ENCODE assay signal across 9 cellular contexts in the genomic region with DNA sequence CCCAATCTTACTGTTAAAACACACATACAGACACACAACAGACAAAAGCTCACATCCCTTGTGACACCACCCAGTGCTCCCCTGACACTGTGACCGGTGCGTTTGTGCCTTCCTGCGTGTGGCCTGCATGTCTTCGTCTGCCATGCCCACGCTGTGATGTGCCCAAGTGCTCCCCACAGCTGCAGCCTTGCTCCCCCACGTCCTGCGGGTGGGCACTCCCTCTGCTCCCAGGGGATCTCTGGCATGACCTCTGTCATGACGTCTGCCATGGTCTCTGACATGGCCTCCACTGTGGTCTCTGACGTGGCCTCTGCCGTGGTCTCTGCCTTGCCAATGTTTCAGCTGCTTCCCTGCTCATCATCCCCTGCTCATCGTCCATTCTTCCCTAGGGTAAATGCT.
A peak's percentile ranks its signal among the peaks of the same experiment; 100 is the strongest.
DNase-seq lines count a peak whose midpoint lies in the region; ATAC-seq and TF ChIP-seq lines count a peak whose summit lies in the region.
"Had no signal": no experiment of that assay in that cellular context is flagged by ENCODE, and none has a peak within 500 bp of the region (broad histone marks: within the 10 kb centered on the region; RNA-seq: fewer than 3 reads in every experiment).

No MANE protein-coding gene starts in this region.

- TF ChIP-seq EP300 in transverse colon (IDR thresholded peaks at IDR 0.05; ENCODE audit: low read depth): no peak

- H3K4me1 ChIP-seq in body of pancreas: no peaks in the 10 kb centered on the region
- H3K4me1 ChIP-seq in transverse colon: peaks cover 0 to 22% (median 0%) of the 10 kb centered on the region in 4 donors

- peaks cover 4% of the 10 kb centered on the region for H3K4me1 Mint-ChIP-seq in type B pancreatic cell (ENCODE audit: unreplicated experiment)

- H3K4me3 ChIP-seq in body of pancreas: no peak overlapping the region
- H3K4me3 ChIP-seq in transverse colon: no peak overlapping the region

- H3K36me3 ChIP-seq in body of pancreas (replicated peaks in 1 of 2; ENCODE audit: insufficient read depth in 1 of 2, low read depth in 2 of 2) (no peaks in the 10 kb centered on the region), transverse colon (no peaks in the 10 kb centered on the region)

- no peaks in the 10 kb centered on the region for H3K9me3 Mint-ChIP-seq in type B pancreatic cell

- H3K27me3 ChIP-seq in body of pancreas: no peaks in the 10 kb centered on the region
- no peaks in the 10 kb centered on the region for H3K27me3 ChIP-seq in transverse colon

- peak; percentile 24 for DNase-seq in left cardiac atrium
- DNase-seq in left ventricle myocardium superior: no peak
- DNase-seq in body of pancreas: peak in 3 of 4 donors; percentile 1 to 10 (median 5)
- peak; percentile 6 for DNase-seq in transverse colon
- DNase-seq in HK-2 (ENCODE audit: unreplicated experiment): no peak
- no peak for DNase-seq in type B pancreatic cell (ENCODE audit: extremely low spot score, unreplicated experiment)
- DNase-seq in NCI-H1048 (lab: John Stamatoyannopoulos, UW): no peak
- DNase-seq: stimulated activated CD4-positive, alpha-beta T cell treated with anti-CD3 and anti-CD28 coated beads, Interleukin-4, amount 100 ng/mL, for 4 hours had no signal

- no peak for TF ChIP-seq POLR2A in body of pancreas (IDR thresholded peaks at IDR 0.05)
- no peak for TF ChIP-seq POLR2A in transverse colon (IDR thresholded peaks at IDR 0.05)

- WGBS in body of pancreas, 2 donors: 64 to 79% methylated on average over 11 of the region's 11 CpGs
- WGBS in transverse colon (ENCODE audit: low coverage in 1 of 2), 2 donors: 72% methylated on average over 11 of the region's 11 CpGs; no CpG with 5 or more reads in 1 of the 2 donors

- in situ Hi-C loops in transverse colon (cut with MboI; ENCODE audit: low pct_ligation_motif_present in 1 of 4, low pct_unique_long_range_greater_than_20kb in 1 of 4, low sequenced_read_pairs in 3 of 4): no loop called here

- H3K27ac ChIP-seq in body of pancreas: no peak overlapping the region
- no peak overlapping the region for H3K27ac ChIP-seq in transverse colon

- no peak overlapping the region for H3K27ac Mint-ChIP-seq in type B pancreatic cell

- H3K9me3 ChIP-seq in body of pancreas (no peaks in the 10 kb centered on the region), transverse colon (no peaks in the 10 kb centered on the region)

- no peak for TF ChIP-seq CTCF in body of pancreas (IDR thresholded peaks at IDR 0.05)
- no peak for TF ChIP-seq CTCF in transverse colon (IDR thresholded peaks at IDR 0.05)
- TF ChIP-seq CTCF in type B pancreatic cell (conservative IDR thresholded peaks at IDR 0.05): no peak

- peaks cover 12% of the 10 kb centered on the region for H3K27me3 Mint-ChIP-seq in type B pancreatic cell

- no peak overlapping the region for H3K4me3 Mint-ChIP-seq in type B pancreatic cell

- no peaks in the 10 kb centered on the region for H3K36me3 Mint-ChIP-seq in type B pancreatic cell

- peak in 1 of 2 donors; percentile 8 for ATAC-seq in left cardiac atrium
- no peak for ATAC-seq in left ventricle myocardium superior
- ATAC-seq in HG03139 (IDR thresholded peaks at IDR 0.05; ENCODE audit: unreplicated experiment): peak; percentile 17
- ATAC-seq in body of pancreas: no peak

- intact Hi-C loops in left cardiac atrium (cut with DNase I) (no loop called here), left ventricle myocardium superior (cut with micrococcal nuclease) (no loop called here), body of pancreas (cut with DNase I) (no loop called here), transverse colon (cut with DNase I; ENCODE audit: low total_unique reads) (no loop called here)

Comparison
In these comparisons a context has a peak if more than half of its experiments do, and no peak if none do; other contexts are left out.
1. DNase-seq: peak in left cardiac atrium (single experiment), body of pancreas (3 of 4) and transverse colon (single experiment); none in left ventricle myocardium superior (single experiment), HK-2 (single experiment), type B pancreatic cell (single experiment) and NCI-H1048 (single experiment).